24 cellular contexts compared by ENCODE assay signal in the genomic region with DNA sequence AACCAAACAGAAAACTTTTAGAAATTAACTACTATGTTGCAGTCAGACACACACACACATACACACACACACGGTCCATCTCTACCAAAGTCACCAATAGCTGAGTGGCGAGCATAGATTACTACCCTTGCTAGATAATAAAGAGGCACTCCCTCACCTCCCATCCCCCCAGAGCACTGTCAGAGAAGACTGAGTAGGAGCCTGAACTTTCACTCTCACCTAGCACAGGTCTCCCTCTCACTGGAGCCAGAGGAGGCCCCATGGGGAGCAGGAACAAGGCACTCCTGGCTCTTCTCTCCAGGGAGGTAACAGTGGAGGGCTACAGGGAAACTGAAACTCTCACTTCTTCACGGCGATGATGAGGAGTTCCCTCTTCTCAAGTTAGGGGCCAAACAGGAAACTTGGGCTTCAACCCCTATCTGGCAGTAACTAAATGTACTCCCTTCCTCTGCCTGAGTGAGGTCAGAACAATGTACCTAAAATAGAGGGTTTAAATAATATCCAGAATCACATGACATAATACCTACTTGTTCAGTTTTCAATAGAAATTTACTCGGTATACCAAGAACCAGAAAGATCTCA.
DNase-seq lines count a peak whose midpoint lies in the region; ATAC-seq and TF ChIP-seq lines count a peak whose summit lies in the region.
"Had no signal": no experiment of that assay in that cellular context is flagged by ENCODE, and none has a peak within 500 bp of the region (broad histone marks: within the 10 kb centered on the region; RNA-seq: fewer than 3 reads in every experiment).

No MANE protein-coding gene starts in this region.

- H3K4me1 ChIP-seq in MM.1S (ENCODE audit: low read length), result no peaks in the 10 kb centered on the region
- H3K4me1 ChIP-seq in prostate gland (replicated peaks), result no peaks in the 10 kb centered on the region
- H3K4me1 ChIP-seq: lower lobe of right lung, upper lobe of left lung had no signal

- peak overlapping the region; percentile 32; the same call in 1 of the 2 replicates for H2AFZ ChIP-seq in MM.1S (ENCODE audit: low read length)

- H4K20me1 ChIP-seq in MM.1S (ENCODE audit: insufficient read depth, low read length), result no peaks in the 10 kb centered on the region

- no peaks in the 10 kb centered on the region for H3K79me2 ChIP-seq in MM.1S (ENCODE audit: low read length)

- in situ Hi-C loops in brain microvascular endothelial cell (cut with HindIII; ENCODE audit: low pct_ligation_motif_present, low sequenced_read_pairs), result no loop called here

- H3K9me3 ChIP-seq in MM.1S (replicated peaks; ENCODE audit: insufficient read depth, low read length), result no peaks in the 10 kb centered on the region
- H3K9me3 ChIP-seq in prostate gland, result no peaks in the 10 kb centered on the region
- H3K9me3 ChIP-seq: lower lobe of right lung, MG63, upper lobe of left lung had no signal

- no peaks in the 10 kb centered on the region for H3K9me2 ChIP-seq in MM.1S (replicated peaks; ENCODE audit: insufficient read depth, low read length)

- H3K27ac ChIP-seq in MM.1S (ENCODE audit: low read length), result peak overlapping the region; percentile 3; the same call in 1 of the 2 replicates
- no peak overlapping the region for H3K27ac ChIP-seq in prostate gland
- no peak overlapping the region for H3K27ac ChIP-seq in brain microvascular endothelial cell
- H3K27ac ChIP-seq: epithelial cell of prostate, HL-60, lower lobe of right lung, upper lobe of left lung had no signal

- WGBS in prostate gland, result 73% methylated on average over 5 of the region's 5 CpGs

- H3K9ac ChIP-seq in MM.1S (ENCODE audit: low read length), result no peak overlapping the region

- H3K36me3 ChIP-seq in MM.1S (replicated peaks; ENCODE audit: insufficient read depth, low read length) (no peaks in the 10 kb centered on the region), prostate gland (no peaks in the 10 kb centered on the region), brain microvascular endothelial cell (replicated peaks) (no peaks in the 10 kb centered on the region)
- H3K36me3 ChIP-seq: lower lobe of right lung, MG63, upper lobe of left lung had no signal

- DNase-seq in MM.1S (peak; percentile 10), SKM-1 treated with dmso at 0.1 percent for 144 hours (lab: John Stamatoyannopoulos, UW; ENCODE audit: unreplicated experiment) (peak; percentile 23), islet precursor cell (peak; percentile 51), prostate gland (ENCODE audit: low spot score) (no peak), Right ventricle myocardium inferior (ENCODE audit: missing footprints) (no peak), brain microvascular endothelial cell (no peak)
- DNase-seq: activated CD8-positive, alpha-beta T cell treated with anti-CD3 and anti-CD28 coated beads, Interleukin-2, amount 10 ng/mL, durations not matched to agents 7 days and 5 days; activated T-cell treated with anti-CD3 and anti-CD28 coated beads, Interleukin-2, amount 50 U/mL, for 1 hour; amygdala; caudate nucleus; foreskin fibroblast; IMR-90; lower lobe of right lung; MG63; NCI-H1694 treated with DMSO at 0.1 percent for 48 hours; NCI-H2227 treated with DMSO at 0.1 percent for 48 hours; NCI-H82; Right ventricle myocardium superior; stimulated activated CD4-positive, alpha-beta T cell treated with anti-CD3 and anti-CD28 coated beads, Interleukin-4, amount 100 ng/mL, for 24 hours; T-helper 17 cell; upper lobe of left lung had no signal

- ATAC-seq in GM18505 (IDR thresholded peaks at IDR 0.05; ENCODE audit: unreplicated experiment) (peak; percentile 59), Right ventricle myocardium inferior (no peak)
- ATAC-seq: activated CD8-positive, alpha-beta T cell treated with anti-CD3 and anti-CD28 coated beads, Interleukin-2, amount 10 ng/mL, durations not matched to agents 7 days and 5 days; lower lobe of right lung; T-helper 17 cell had no signal

- H3F3A ChIP-seq in MM.1S (ENCODE audit: insufficient read depth, low read length), result peaks cover 7% of the 10 kb centered on the region; the same call in 1 of the 2 replicates

- no peak for TF ChIP-seq POLR2A in GM18505 (IDR thresholded peaks at IDR 0.05; ENCODE audit: borderline replicate concordance, extremely low read depth, insufficient read depth, insufficient read length)
- no peak for TF ChIP-seq POLR2A in prostate gland (IDR thresholded peaks at IDR 0.05)

- H3K27me3 ChIP-seq in MM.1S (replicated peaks; ENCODE audit: insufficient read depth, low read length) (no peaks in the 10 kb centered on the region), prostate gland (replicated peaks; ENCODE audit: insufficient read depth) (no peaks in the 10 kb centered on the region), brain microvascular endothelial cell (replicated peaks) (no peaks in the 10 kb centered on the region)
- H3K27me3 ChIP-seq: MG63, upper lobe of left lung had no signal

- TF ChIP-seq CTCF in MM.1S (IDR thresholded peaks at IDR 0.05; ENCODE audit: low read length), result no peak
- TF ChIP-seq CTCF in prostate gland (IDR thresholded peaks at IDR 0.05), result no peak
- no peak for TF ChIP-seq CTCF in brain microvascular endothelial cell (IDR thresholded peaks at IDR 0.05; ENCODE audit: low read depth, low read length, missing control alignments)

- H3K4me3 ChIP-seq in MM.1S (ENCODE audit: low read length) (no peak overlapping the region), prostate gland (no peak overlapping the region), brain microvascular endothelial cell (ENCODE audit: low read depth, low read length) (no peak overlapping the region)
- H3K4me3 ChIP-seq: lower lobe of right lung, MG63, upper lobe of left lung had no signal

- intact Hi-C loops in prostate gland (cut with DNase I) (no loop called here), Right ventricle myocardium inferior (cut with DNase I) (no loop called here)

- peak overlapping the region; percentile 33 for H3K4me2 ChIP-seq in MM.1S (ENCODE audit: low read depth, low read length)

Comparison
In these comparisons a context has a peak if more than half of its experiments do, and no peak if none do; other contexts are left out.
1. DNase-seq: peak in MM.1S (single experiment), SKM-1 treated with dmso at 0.1 percent for 144 hours (single experiment) and islet precursor cell (single experiment); none in prostate gland (single experiment), Right ventricle myocardium inferior (single experiment) and brain microvascular endothelial cell (single experiment).